In the genomic region with DNA sequence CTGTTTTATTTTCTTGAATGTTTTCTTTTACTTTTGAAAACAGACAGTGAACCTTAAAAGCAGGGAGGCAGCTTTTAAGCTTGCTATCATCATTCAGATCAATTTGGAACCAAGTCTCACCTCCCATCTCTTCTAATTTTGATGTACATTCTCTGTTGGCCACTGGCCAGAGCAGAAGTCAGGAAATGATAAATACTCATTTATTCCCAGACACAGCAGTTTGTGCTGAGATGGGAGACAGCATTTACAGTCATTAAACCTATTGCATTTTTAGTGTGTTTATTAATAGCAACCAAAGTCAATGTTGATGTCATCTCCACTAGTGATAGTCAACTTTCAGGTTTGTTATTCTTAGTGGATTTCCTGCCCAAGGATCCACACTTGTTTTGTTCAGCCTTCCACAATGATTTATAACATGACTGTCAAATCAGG, we compare ENCODE assay signal across 15 cellular contexts.
DNase-seq lines count a peak whose midpoint lies in the region; ATAC-seq, FAIRE-seq and TF ChIP-seq lines count a peak whose summit lies in the region.
"Had no signal": no experiment of that assay in that cellular context is flagged by ENCODE, and none has a peak within 500 bp of the region (broad histone marks: within the 10 kb centered on the region; RNA-seq: fewer than 3 reads in every experiment).

No MANE protein-coding gene starts in this region.

- no peaks in the 10 kb centered on the region for H3K27me3 Mint-ChIP-seq in brain
- no peaks in the 10 kb centered on the region for H3K27me3 Mint-ChIP-seq in chondrocyte (ENCODE audit: low read depth)

- no peak overlapping the region for H3K4me3 Mint-ChIP-seq in brain
- no peak overlapping the region for H3K4me3 Mint-ChIP-seq in chondrocyte (ENCODE audit: unreplicated experiment)
- H3K4me3 Mint-ChIP-seq: activated T-cell treated with anti-CD3 and anti-CD28 coated beads, Interleukin-2, amount 50 U/mL, for 24 hours; neural crest cell had no signal

- no peaks in the 10 kb centered on the region for H3K36me3 Mint-ChIP-seq in brain
- no peaks in the 10 kb centered on the region for H3K36me3 Mint-ChIP-seq in chondrocyte (ENCODE audit: low read depth)

- no peak for TF ChIP-seq CTCF in brain (conservative IDR thresholded peaks at IDR 0.05)
- TF ChIP-seq CTCF in coronary artery (IDR thresholded peaks at IDR 0.05) = no peak
- no peak for TF ChIP-seq CTCF in chondrocyte (IDR thresholded peaks at IDR 0.05)

- peak; percentile 17 for DNase-seq in DMS153 treated with DMSO at 0.1 percent for 48 hours (lab: John Stamatoyannopoulos, UW; ENCODE audit: unreplicated experiment)
- DNase-seq in HTR-8/SVneo (ENCODE audit: insufficient read length, low spot score) = no peak
- DNase-seq in myocyte (ENCODE audit: low read depth) = peak; percentile 64
- no peak for DNase-seq in coronary artery (ENCODE audit: low spot score)
- DNase-seq in chondrocyte (ENCODE audit: low spot score) = no peak
- DNase-seq: activated T-cell treated with anti-CD3 and anti-CD28 coated beads, Interleukin-2, amount 50 U/mL, for 24 hours; brain microvascular endothelial cell; H7; kidney had no signal

- H3K27ac ChIP-seq in coronary artery = no peak overlapping the region
- H3K27ac ChIP-seq: brain microvascular endothelial cell, C4-2B had no signal

- H3K9me3 Mint-ChIP-seq in brain = peaks cover 0 to 3% (median 0%) of the 10 kb centered on the region in 5 experiments
- H3K9me3 Mint-ChIP-seq in chondrocyte (ENCODE audit: low read depth) = peaks cover 3% of the 10 kb centered on the region
- H3K9me3 Mint-ChIP-seq: activated T-cell treated with anti-CD3 and anti-CD28 coated beads, Interleukin-2, amount 50 U/mL, for 24 hours; neural crest cell had no signal

- no peak overlapping the region for H3K4me3 ChIP-seq in coronary artery
- H3K4me3 ChIP-seq: K562 had no signal

- FAIRE-seq in HTR-8/SVneo (lab: Jason Lieb, UNC) = peak; percentile 51
- FAIRE-seq: K562, kidney had no signal

- H3K4me1 Mint-ChIP-seq in brain (peaks cover 31% of the 10 kb centered on the region), chondrocyte (ENCODE audit: low read depth) (peaks cover 24% of the 10 kb centered on the region)
- H3K4me1 Mint-ChIP-seq: neural crest cell had no signal

- ATAC-seq in GM19035 (IDR thresholded peaks at IDR 0.05; ENCODE audit: unreplicated experiment) = no peak
- ATAC-seq in HG03039 (IDR thresholded peaks at IDR 0.05; ENCODE audit: unreplicated experiment) = no peak
- ATAC-seq: K562 had no signal

- H3K27ac Mint-ChIP-seq in brain (peak overlapping the region in 3 of 5 experiments; percentile 72 to 86 (median 78)), chondrocyte (ENCODE audit: unreplicated experiment) (no peak overlapping the region)
- H3K27ac Mint-ChIP-seq: activated T-cell treated with anti-CD3 and anti-CD28 coated beads, Interleukin-2, amount 50 U/mL, for 24 hours had no signal

Comparison
In these comparisons a context has a peak if more than half of its experiments do, and no peak if none do; other contexts are left out.
1. DNase-seq: peak in DMS153 treated with DMSO at 0.1 percent for 48 hours (single experiment) and myocyte (single experiment); none in HTR-8/SVneo (single experiment), coronary artery (single experiment) and chondrocyte (single experiment).